8 cellular contexts compared by ENCODE assay signal in the genomic region with DNA sequence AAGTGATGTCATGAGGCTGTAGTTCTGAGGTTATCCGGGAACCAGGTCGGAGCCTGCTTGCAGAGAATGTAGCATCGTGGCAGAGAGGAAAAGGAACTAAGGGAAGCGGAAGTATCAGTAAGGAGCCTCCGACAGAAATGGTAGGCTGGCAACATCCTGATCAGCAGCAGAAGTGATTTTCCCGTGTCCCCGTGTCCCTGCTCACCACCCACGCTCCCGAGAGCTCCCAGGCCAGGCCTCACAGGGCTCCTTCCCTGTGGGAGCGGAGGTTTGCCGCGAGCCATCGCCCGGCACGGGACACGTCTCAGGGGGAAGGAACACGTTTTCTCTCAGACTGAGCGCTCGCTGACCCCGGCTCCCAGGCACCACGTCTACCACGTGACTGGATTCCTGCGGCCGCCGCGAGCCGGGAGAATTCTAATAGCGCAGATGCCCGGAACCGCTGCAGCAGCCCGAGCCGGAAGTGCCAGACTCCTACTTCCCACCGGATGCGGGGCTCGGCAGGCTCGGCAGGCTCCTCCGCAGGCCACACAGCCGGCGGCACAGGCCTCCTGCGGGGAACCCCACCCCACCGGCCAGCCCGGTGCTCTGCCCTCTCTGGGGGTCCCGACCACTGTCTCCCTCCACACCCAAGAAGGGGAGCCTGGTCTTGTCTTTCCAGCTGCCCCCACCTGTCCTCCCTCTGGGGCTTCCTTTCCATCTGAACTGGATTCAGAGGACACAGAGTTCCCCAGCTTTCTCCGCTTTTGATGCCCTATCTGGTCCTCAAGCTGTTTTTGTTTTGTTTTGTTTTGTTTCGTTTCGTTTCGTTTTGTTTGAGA.
DNase-seq lines count a peak whose midpoint lies in the region; ATAC-seq, FAIRE-seq and TF ChIP-seq lines count a peak whose summit lies in the region.

No MANE protein-coding gene starts in this region.

- H3K27me3 ChIP-seq in NT2/D1 (ENCODE audit: insufficient read depth, insufficient read length) (peaks cover 7% of the 10 kb centered on the region), adipocyte (replicated peaks; ENCODE audit: control insufficient read depth, insufficient read depth, low read length) (peaks cover 3% of the 10 kb centered on the region), left ventricle myocardium inferior (ENCODE audit: low read depth) (no peaks in the 10 kb centered on the region)

- H3K9ac ChIP-seq in NT2/D1 (ENCODE audit: insufficient read length, low read depth) (peak overlapping the region; percentile 80), adipocyte (ENCODE audit: low read length) (peak overlapping the region; percentile 80)

- DNase-seq in A549 (ENCODE audit: low read depth in 1 of 2, low spot score in 1 of 2) (peak; percentile 28 to 35), GM20000 (ENCODE audit: low spot score) (peak; percentile 64), NT2/D1 (ENCODE audit: low read depth, low spot score) (peak; percentile 70), adipocyte (ENCODE audit: low read depth) (peak; percentile 88), left ventricle myocardium inferior (peak; percentile 86), putamen (ENCODE audit: low spot score) (peak; percentile 82), GOT3 (lab: John Stamatoyannopoulos, UW) (no peak)

- TF ChIP-seq CTCF in A549 (IDR thresholded peaks at IDR 0.05) = no peak
- TF ChIP-seq CTCF in GM20000 (IDR thresholded peaks at IDR 0.05; ENCODE audit: extremely low read depth, missing control alignments) = no peak
- TF ChIP-seq CTCF in left ventricle myocardium inferior (IDR thresholded peaks at IDR 0.05; ENCODE audit: borderline replicate concordance) = no peak

- TF ChIP-seq POLR2A in A549 (IDR thresholded peaks at IDR 0.05; ENCODE audit: low read length) = no peak

- intact Hi-C loops in left ventricle myocardium inferior (cut with micrococcal nuclease) = no loop called here

- no peak for TF ChIP-seq RAD21 in A549 (conservative IDR thresholded peaks at IDR 0.05 in 1 of 2, IDR thresholded peaks at IDR 0.05 in 1 of 2)

- H3K27ac ChIP-seq in A549 = peak overlapping the region; percentile 85 to 94
- H3K27ac ChIP-seq in left ventricle myocardium inferior (replicated peaks) = peak overlapping the region; percentile 87

- CTCF ChIA-PET in A549 (lab: Yijun Ruan, JAX) = interaction anchor here (1.3 to 2.6 kb wide), 2 partner anchors 54 to 200 kb away, joined by 3 to 18 read pairs; no protein-coding TSS in a partner anchor

- no peak for TF ChIP-seq EP300 in A549 (IDR thresholded peaks at IDR 0.05)

- no peaks in the 10 kb centered on the region for H3K9me3 ChIP-seq in A549
- no peaks in the 10 kb centered on the region for H3K9me3 ChIP-seq in NT2/D1 (ENCODE audit: insufficient read depth, low read length)
- H3K9me3 ChIP-seq in adipocyte (ENCODE audit: control insufficient read depth, low read length) = no peaks in the 10 kb centered on the region
- no peaks in the 10 kb centered on the region for H3K9me3 ChIP-seq in left ventricle myocardium inferior (replicated peaks)

- POLR2A ChIA-PET in A549 (lab: Yijun Ruan, JAX) = interaction anchor here (0.6 kb wide), 1 partner anchor 158 kb away, joined by 3 read pairs; the partner anchor contains the start of gene DLG1

- no peak for FAIRE-seq in A549 (lab: Jason Lieb, UNC)

- peak overlapping the region; percentile 46 for H3K4me3 ChIP-seq in A549
- peak overlapping the region; percentile 49 for H3K4me3 ChIP-seq in NT2/D1 (ENCODE audit: insufficient read length, low read depth)
- peak overlapping the region; percentile 75 for H3K4me3 ChIP-seq in adipocyte (ENCODE audit: low read length)
- peak overlapping the region; percentile 72 for H3K4me3 ChIP-seq in left ventricle myocardium inferior

- 34% methylated on average over 34 of the region's 47 CpGs for whole genome bisulfite sequencing in A549 (ENCODE audit: missing lambda C conversion rate)

- peak overlapping the region; percentile 96 for H3K4me2 ChIP-seq in A549

- H3K36me3 ChIP-seq in NT2/D1 (ENCODE audit: insufficient read depth, insufficient read length, low read length) (no peaks in the 10 kb centered on the region), adipocyte (ENCODE audit: control insufficient read depth, insufficient read depth, low read length, severe bottlenecking) (no peaks in the 10 kb centered on the region), left ventricle myocardium inferior (no peaks in the 10 kb centered on the region)

- H3K4me1 ChIP-seq in A549 (peaks cover 23% of the 10 kb centered on the region; the same call in 2 of the 3 replicates), NT2/D1 (ENCODE audit: insufficient read depth, insufficient read length) (no peaks in the 10 kb centered on the region), adipocyte (ENCODE audit: control insufficient read depth, insufficient read depth, low read length) (peaks cover 16% of the 10 kb centered on the region), left ventricle myocardium inferior (peaks cover 14% of the 10 kb centered on the region)

- ATAC-seq in A549 (peak; percentile 73 to 79), GM18873 (IDR thresholded peaks at IDR 0.05; ENCODE audit: low FRiP score, unreplicated experiment) (no peak)

TF ChIP-seq in A549, 52 proteins besides CTCF, POLR2A, EP300 and RAD21:
- TF ChIP-seq, protein P1, sequence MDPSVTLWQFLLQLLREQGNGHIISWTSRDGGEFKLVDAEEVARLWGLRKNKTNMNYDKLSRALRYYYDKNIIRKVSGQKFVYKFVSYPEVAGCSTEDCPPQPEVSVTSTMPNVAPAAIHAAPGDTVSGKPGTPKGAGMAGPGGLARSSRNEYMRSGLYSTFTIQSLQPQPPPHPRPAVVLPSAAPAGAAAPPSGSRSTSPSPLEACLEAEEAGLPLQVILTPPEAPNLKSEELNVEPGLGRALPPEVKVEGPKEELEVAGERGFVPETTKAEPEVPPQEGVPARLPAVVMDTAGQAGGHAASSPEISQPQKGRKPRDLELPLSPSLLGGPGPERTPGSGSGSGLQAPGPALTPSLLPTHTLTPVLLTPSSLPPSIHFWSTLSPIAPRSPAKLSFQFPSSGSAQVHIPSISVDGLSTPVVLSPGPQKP (IDR thresholded peaks at IDR 0.05; ENCODE audit: low read depth, low read length) = no peak
- no peak for TF ChIP-seq RNF2 (IDR thresholded peaks at IDR 0.05; ENCODE audit: borderline replicate concordance, low read depth)
- TF ChIP-seq ESRRA (IDR thresholded peaks at IDR 0.05; ENCODE audit: borderline replicate concordance, low read length) = no peak
- TF ChIP-seq TP53 (CRISPR knock-in tag; IDR thresholded peaks at IDR 0.05) = no peak
- no peak for TF ChIP-seq HDAC2 (IDR thresholded peaks at IDR 0.05)
- TF ChIP-seq, protein P2, sequence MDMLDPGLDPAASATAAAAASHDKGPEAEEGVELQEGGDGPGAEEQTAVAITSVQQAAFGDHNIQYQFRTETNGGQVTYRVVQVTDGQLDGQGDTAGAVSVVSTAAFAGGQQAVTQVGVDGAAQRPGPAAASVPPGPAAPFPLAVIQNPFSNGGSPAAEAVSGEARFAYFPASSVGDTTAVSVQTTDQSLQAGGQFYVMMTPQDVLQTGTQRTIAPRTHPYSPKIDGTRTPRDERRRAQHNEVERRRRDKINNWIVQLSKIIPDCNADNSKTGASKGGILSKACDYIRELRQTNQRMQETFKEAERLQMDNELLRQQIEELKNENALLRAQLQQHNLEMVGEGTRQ (IDR thresholded peaks at IDR 0.05) = peak; percentile 66
- TF ChIP-seq MAX (IDR thresholded peaks at IDR 0.05) = peak; percentile 54
- TF ChIP-seq ZNF302 (CRISPR knock-in tag; IDR thresholded peaks at IDR 0.05) = no peak
- no peak for TF ChIP-seq HES2 (IDR thresholded peaks at IDR 0.05)
- peak in 1 of 2 experiments; percentile 41; a peak in 1 of 5 replicates for TF ChIP-seq JUN (IDR thresholded peaks at IDR 0.05)
- no peak for TF ChIP-seq EHMT2 (IDR thresholded peaks at IDR 0.05; ENCODE audit: low read depth)
- no peak for TF ChIP-seq SMC3 (IDR thresholded peaks at IDR 0.05)
- no peak for TF ChIP-seq BCL3 (IDR thresholded peaks at IDR 0.05)
- TF ChIP-seq RFX5 (IDR thresholded peaks at IDR 0.05) = no peak
- TF ChIP-seq E2F6 (IDR thresholded peaks at IDR 0.05; ENCODE audit: borderline replicate concordance, low read depth) = 0 out of 2 replicates have a peak, but pooled peaks have one; percentile 27
- TF ChIP-seq KDM5A (IDR thresholded peaks at IDR 0.05) = no peak
